Comparison of ENCODE assay signal across 23 cellular contexts in genomic region chr5:38364825-38365224, GRCh38.
"Had no signal": no experiment of that assay in that cellular context is flagged by ENCODE, and none has a peak within 500 bp of the region (broad histone marks: within the 10 kb centered on the region; RNA-seq: fewer than 3 reads in every experiment).

No MANE protein-coding gene starts in this region.

- H3K4me3 ChIP-seq: colonic mucosa, coronary artery, dorsolateral prefrontal cortex, esophagus muscularis mucosa, esophagus squamous epithelium, gastrocnemius medialis, gastroesophageal sphincter, heart left ventricle, heart right ventricle had no signal

- H3K27me3 ChIP-seq: colonic mucosa, esophagus muscularis mucosa, esophagus squamous epithelium, gastrocnemius medialis, gastroesophageal sphincter had no signal

- H3K4me1 ChIP-seq: colonic mucosa, esophagus muscularis mucosa, esophagus squamous epithelium, foreskin keratinocyte, gastrocnemius medialis, gastroesophageal sphincter, heart right ventricle had no signal

- DNase-seq: colonic mucosa; cortex of kidney; dermis blood vessel endothelial cell; dorsolateral prefrontal cortex; effector CD4-positive, alpha-beta T cell; effector CD8-positive, alpha-beta T cell; effector memory CD4-positive, alpha-beta T cell; effector memory CD8-positive, alpha-beta T cell; endodermal cell; erythroblast; esophagus squamous epithelium; foreskin fibroblast; foreskin keratinocyte; foreskin melanocyte; gastrocnemius medialis; glutamatergic neuron; head of caudate nucleus; heart left ventricle; heart right ventricle had no signal

- H3K36me3 ChIP-seq: colonic mucosa, esophagus muscularis mucosa, esophagus squamous epithelium, gastrocnemius medialis, gastroesophageal sphincter, heart left ventricle, heart right ventricle had no signal

- H3K27ac ChIP-seq: colonic mucosa, coronary artery, dorsolateral prefrontal cortex, epithelial cell of prostate, esophagus muscularis mucosa, esophagus squamous epithelium, foreskin keratinocyte, gastroesophageal sphincter had no signal

- H3K9me3 ChIP-seq: colonic mucosa, esophagus muscularis mucosa, esophagus squamous epithelium, gastrocnemius medialis, gastroesophageal sphincter, heart left ventricle, heart right ventricle had no signal
